6 cellular contexts compared by ENCODE assay signal in genomic region chr16:30924797-30925645, GRCh38. TPM values are rescaled to one million over a fixed set of nuclear protein-coding genes. Genes with fewer than 3 reads are reported as not detected.
DNase-seq lines count a peak whose midpoint lies in the region; ATAC-seq and TF ChIP-seq lines count a peak whose summit lies in the region.

No MANE protein-coding gene starts in this region.

- H3K79me1 ChIP-seq in neuronal stem cell (ENCODE audit: low read depth, low read length): peaks cover 9% of the 10 kb centered on the region

- no peaks in the 10 kb centered on the region; the same call in 1 of the 2 replicates for H3K4me1 ChIP-seq in HAP-1
- peaks cover 7 to 8% of the 10 kb centered on the region in 2 donors for H3K4me1 ChIP-seq in neuronal stem cell (ENCODE audit: control insufficient read depth in 2 of 2, insufficient read depth in 1 of 2, low read depth in 1 of 2, low read length in 2 of 2)
- 0 out of 2 replicates have a peak, but pooled peaks cover 6% of the 10 kb centered on the region for H3K4me1 ChIP-seq in MM.1S (ENCODE audit: low read length)

- H3K9me3 ChIP-seq in HAP-1 (no peaks in the 10 kb centered on the region), neuronal stem cell (replicated peaks in 1 of 2; ENCODE audit: control insufficient read depth in 2 of 2, insufficient read depth in 1 of 2, low read depth in 1 of 2, low read length in 2 of 2) (no peaks in the 10 kb centered on the region), MM.1S (replicated peaks; ENCODE audit: insufficient read depth, low read length) (no peaks in the 10 kb centered on the region)

- DNase-seq in HAP-1 (ENCODE audit: low spot score in 2 of 2) (no peak), astrocyte of the cerebellum (ENCODE audit: low read depth) (no peak), neuronal stem cell (ENCODE audit: low spot score) (no peak), MM.1S (no peak)
- no peak for DNase-seq in stimulated activated CD4-positive, alpha-beta T cell treated with anti-CD3 and anti-CD28 coated beads, Interleukin-12 subunit alpha, Interleukin-12 subunit beta, amount 100 ng/mL, for 4 hours

- H3K18ac ChIP-seq in neuronal stem cell (ENCODE audit: low read length): no peak overlapping the region

- H3K27ac ChIP-seq in neuronal stem cell (replicated peaks; ENCODE audit: low read length) (no peak overlapping the region), MM.1S (ENCODE audit: low read length) (no peak overlapping the region)

- H3K79me2 ChIP-seq in MM.1S (ENCODE audit: low read length): peaks cover 3% of the 10 kb centered on the region; the same call in 1 of the 2 replicates

- H3K14ac ChIP-seq in neuronal stem cell (ENCODE audit: low read length): no peak overlapping the region

- peaks cover 19% of the 10 kb centered on the region for H3K36me3 ChIP-seq in HAP-1 (replicated peaks)
- peaks cover 27 to 41% of the 10 kb centered on the region in 2 donors for H3K36me3 ChIP-seq in neuronal stem cell (replicated peaks in 1 of 2; ENCODE audit: control insufficient read depth in 2 of 2, insufficient read depth in 2 of 2, low read length in 2 of 2)
- H3K36me3 ChIP-seq in MM.1S (replicated peaks; ENCODE audit: insufficient read depth, low read length): no peaks in the 10 kb centered on the region

- H4K91ac ChIP-seq in neuronal stem cell (ENCODE audit: low read depth, low read length, poor library complexity): no peak overlapping the region

- peak overlapping the region; percentile 51 for H3K4me3 ChIP-seq in HAP-1
- peak overlapping the region; percentile 62 for H3K4me3 ChIP-seq in astrocyte of the cerebellum (ENCODE audit: low read depth, low read length)
- peak overlapping the region; percentile 76 to 93 for H3K4me3 ChIP-seq in neuronal stem cell (ENCODE audit: low read length in 2 of 2)
- H3K4me3 ChIP-seq in MM.1S (ENCODE audit: low read length): no peak overlapping the region

- H3K23ac ChIP-seq in neuronal stem cell (ENCODE audit: low read depth, low read length, poor library complexity): no peak overlapping the region

- no peaks in the 10 kb centered on the region for H4K20me1 ChIP-seq in MM.1S (ENCODE audit: insufficient read depth, low read length)

- peak overlapping the region; percentile 38 for H2BK15ac ChIP-seq in neuronal stem cell (ENCODE audit: low read length)

- peak overlapping the region; percentile 40 for H2BK5ac ChIP-seq in neuronal stem cell (ENCODE audit: low read length)

- H2BK12ac ChIP-seq in neuronal stem cell (ENCODE audit: low read length): no peak overlapping the region

- no peak overlapping the region for H2BK120ac ChIP-seq in neuronal stem cell (ENCODE audit: low read depth, low read length)

- ATAC-seq in GM18867 (IDR thresholded peaks at IDR 0.05; ENCODE audit: unreplicated experiment): no peak

- no peak overlapping the region for H4K8ac ChIP-seq in neuronal stem cell (ENCODE audit: low read depth, low read length)

- H3K9me2 ChIP-seq in MM.1S (replicated peaks; ENCODE audit: insufficient read depth, low read length): no peaks in the 10 kb centered on the region

- no peak overlapping the region for H3K4ac ChIP-seq in neuronal stem cell (ENCODE audit: low read length)

- H2AK5ac ChIP-seq in neuronal stem cell (ENCODE audit: low read depth, low read length): no peak overlapping the region

- peak overlapping the region; percentile 55 for H3K9ac ChIP-seq in neuronal stem cell (ENCODE audit: low read depth, low read length, poor library complexity)
- H3K9ac ChIP-seq in MM.1S (ENCODE audit: low read length): no peak overlapping the region

- H3F3A ChIP-seq in MM.1S (ENCODE audit: insufficient read depth, low read length): peaks cover 3% of the 10 kb centered on the region; the same call in 1 of the 2 replicates

- peak overlapping the region; percentile 89 for H2AFZ ChIP-seq in neuronal stem cell (ENCODE audit: low read length)
- H2AFZ ChIP-seq in MM.1S (ENCODE audit: low read length): no peak overlapping the region

- no peak for TF ChIP-seq CTCF in astrocyte of the cerebellum (IDR thresholded peaks at IDR 0.05; ENCODE audit: low read depth, low read length, missing control alignments)
- TF ChIP-seq CTCF in MM.1S (IDR thresholded peaks at IDR 0.05; ENCODE audit: low read length): no peak

- H3K27me3 ChIP-seq in HAP-1 (ENCODE audit: low read depth) (no peaks in the 10 kb centered on the region), neuronal stem cell (ENCODE audit: control insufficient read depth in 3 of 3, insufficient read depth in 3 of 3, low read depth in 1 of 3, low read length in 3 of 3) (no peaks in the 10 kb centered on the region), MM.1S (replicated peaks; ENCODE audit: insufficient read depth, low read length) (no peaks in the 10 kb centered on the region)

- WGBS in neuronal stem cell (ENCODE audit: extremely low coverage in 2 of 2, insufficient read length in 2 of 2, insufficient replicate concordance in 1 of 2), 2 donors: no CpG with 5 or more reads among the region's 12 CpGs

- H3K4me2 ChIP-seq in neuronal stem cell (ENCODE audit: insufficient read depth, low read length, poor library complexity, severe bottlenecking): peak overlapping the region; percentile 72
- no peak overlapping the region for H3K4me2 ChIP-seq in MM.1S (ENCODE audit: low read depth, low read length)

- in situ Hi-C loops in HAP-1 (cut with MboI; ENCODE audit: low sequenced_read_pairs) (loop anchor here (25.0 kb wide), 1 partner anchor 538 kb away; the partner anchor contains the start of genes SEPTIN1 and ZNF48), astrocyte of the cerebellum (cut with HindIII; ENCODE audit: low sequenced_read_pairs) (loop anchor here (25.0 kb wide), 1 partner anchor 137 kb away; the partner anchor contains the start of genes ZNF646 and ZNF668)

RNA-seq across cellular contexts. Expression of gene FBXL19, which starts 1.6 kb away (rescaled TPM):
- polyA plus RNA-seq in neuronal stem cell (2013, experiment 1 of 2): 60.7 TPM
- polyA plus RNA-seq in neuronal stem cell (2013, experiment 2 of 2): 57.8 TPM

RNA-seq across cellular contexts. Expression of gene ORAI3, which starts 23.8 kb away (rescaled TPM):
- polyA plus RNA-seq in neuronal stem cell (2013, experiment 1 of 2): 16.7 TPM
- polyA plus RNA-seq in neuronal stem cell (2013, experiment 2 of 2): 16.5 TPM

RNA-seq across cellular contexts. Expression of gene CTF1, which starts 28.6 kb away (rescaled TPM):
- polyA plus RNA-seq in neuronal stem cell (2013, experiment 1 of 2): 3.7 TPM
- polyA plus RNA-seq in neuronal stem cell (2013, experiment 2 of 2): 4.2 TPM

RNA-seq across cellular contexts. Expression of gene BCL7C, which starts 31.1 kb away (rescaled TPM):
- polyA plus RNA-seq in neuronal stem cell (2013, experiment 1 of 2): 27.1 TPM
- polyA plus RNA-seq in neuronal stem cell (2013, experiment 2 of 2): 26.1 TPM

RNA-seq across cellular contexts. Expression of gene SETD1A, which starts 32.5 kb away (rescaled TPM):
- polyA plus RNA-seq in neuronal stem cell (2013, experiment 1 of 2): 16.0 TPM
- 15.3 TPM for polyA plus RNA-seq in neuronal stem cell (2013, experiment 2 of 2)
